Comparison of ENCODE assay signal across 8 cellular contexts in genomic region chr16:12062343-12063003, GRCh38.
DNase-seq lines count a peak whose midpoint lies in the region; ATAC-seq and TF ChIP-seq lines count a peak whose summit lies in the region.

No MANE protein-coding gene starts in this region.

- TF ChIP-seq POLR2A in GM18505 (IDR thresholded peaks at IDR 0.05; ENCODE audit: borderline replicate concordance, extremely low read depth, insufficient read depth, insufficient read length): no peak

- DNase-seq in AG10803 (ENCODE audit: low read depth) (peak; percentile 97), NCI-H460 (ENCODE audit: extremely low read depth, low read depth) (peak; percentile 25), non-pigmented ciliary epithelial cell (ENCODE audit: low read depth) (peak; percentile 67), NCI-H774 (lab: John Stamatoyannopoulos, UW) (no peak), GM10266 (ENCODE audit: extremely low spot score) (no peak)
- DNase-seq in activated CD4-positive, alpha-beta T cell treated with anti-CD3 and anti-CD28 coated beads for 48 hours: no peak

- ATAC-seq in esophagus mucosa: peak; percentile 96
- ATAC-seq in GM18505 (IDR thresholded peaks at IDR 0.05; ENCODE audit: unreplicated experiment): no peak

- TF ChIP-seq CTCF in AG10803 (conservative IDR thresholded peaks at IDR 0.05; ENCODE audit: low read length): no peak
- TF ChIP-seq CTCF in GM10266 (IDR thresholded peaks at IDR 0.05; ENCODE audit: control insufficient read depth, insufficient read depth, low read depth, missing control alignments): no peak

- no peak overlapping the region; the same call in 1 of the 2 replicates for H3K4me3 ChIP-seq in AG10803 (ENCODE audit: low read length)

Comparison
In these comparisons a context has a peak if more than half of its experiments do, and no peak if none do; other contexts are left out.
1. DNase-seq: peak in AG10803 (single experiment), NCI-H460 (single experiment) and non-pigmented ciliary epithelial cell (single experiment); none in NCI-H774 (single experiment), activated CD4-positive, alpha-beta T cell treated with anti-CD3 and anti-CD28 coated beads for 48 hours (single experiment) and GM10266 (single experiment).